ENCODE assay signal across 2 cellular contexts in the genomic region with DNA sequence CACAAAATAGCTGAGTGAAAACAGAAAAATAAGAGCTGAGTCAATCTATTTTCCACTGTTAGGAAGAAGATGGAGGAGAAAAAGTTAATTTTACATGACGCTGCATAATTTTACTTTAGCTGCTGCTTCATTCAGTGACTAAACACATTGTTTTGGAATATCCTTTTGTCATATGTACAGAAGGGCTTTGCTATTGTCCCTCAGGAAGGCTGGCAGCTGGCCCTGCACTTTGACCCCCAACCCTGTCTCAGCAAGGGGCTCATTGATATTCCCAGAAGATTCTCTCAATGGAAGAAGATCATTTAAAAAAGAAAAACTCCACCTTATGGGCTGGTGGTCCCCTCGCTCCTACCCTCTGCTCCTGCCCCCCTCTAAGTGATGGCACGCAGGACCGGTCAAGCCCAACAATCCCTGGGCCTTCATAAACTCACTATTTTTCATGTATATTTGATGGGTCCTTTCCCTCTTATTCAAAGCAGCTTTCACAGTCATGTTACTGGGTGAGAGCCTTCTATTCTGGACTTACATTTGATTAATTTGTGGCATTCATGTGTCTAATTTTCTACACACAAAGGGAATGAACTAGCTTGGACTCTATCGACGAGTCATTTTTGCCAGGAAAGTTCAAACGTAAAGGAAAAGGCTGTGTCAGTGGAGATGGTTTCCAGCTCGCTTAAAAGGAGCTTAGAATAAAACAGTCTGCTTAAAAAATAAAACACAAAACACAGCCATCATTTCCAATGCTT.
A peak's percentile ranks its signal among the peaks of the same experiment; 100 is the strongest.
TF ChIP-seq lines count a peak whose summit lies in the region.

No MANE protein-coding gene starts in this region.

TF ChIP-seq in HEK293, 187 proteins besides CTCF, POLR2A, EP300 and RAD21:
- TF ChIP-seq ZNF449 (tag by site-specific recombination; IDR thresholded peaks at IDR 0.05): peak; percentile 84
- TF ChIP-seq ZNF596 (tag by site-specific recombination; IDR thresholded peaks at IDR 0.05): no peak

TF ChIP-seq in WTC11, 78 proteins besides CTCF, POLR2A, EP300 and RAD21 (continued from another document):
- no peak for TF ChIP-seq FOXP4 (CRISPR knock-in tag; IDR thresholded peaks at IDR 0.05)
- TF ChIP-seq GTF2I (CRISPR knock-in tag; conservative IDR thresholded peaks at IDR 0.05): no peak
- TF ChIP-seq TP53 (CRISPR knock-in tag; IDR thresholded peaks at IDR 0.05): no peak
- TF ChIP-seq ETV6 (CRISPR knock-in tag; IDR thresholded peaks at IDR 0.05): peak; percentile 67; the same call in 1 of the 2 replicates
- TF ChIP-seq CREM (CRISPR knock-in tag; IDR thresholded peaks at IDR 0.05): 0 out of 2 replicates have a peak, but pooled peaks have one; percentile 47
